Comparison of ENCODE assay signal across 8 cellular contexts in the genomic region with DNA sequence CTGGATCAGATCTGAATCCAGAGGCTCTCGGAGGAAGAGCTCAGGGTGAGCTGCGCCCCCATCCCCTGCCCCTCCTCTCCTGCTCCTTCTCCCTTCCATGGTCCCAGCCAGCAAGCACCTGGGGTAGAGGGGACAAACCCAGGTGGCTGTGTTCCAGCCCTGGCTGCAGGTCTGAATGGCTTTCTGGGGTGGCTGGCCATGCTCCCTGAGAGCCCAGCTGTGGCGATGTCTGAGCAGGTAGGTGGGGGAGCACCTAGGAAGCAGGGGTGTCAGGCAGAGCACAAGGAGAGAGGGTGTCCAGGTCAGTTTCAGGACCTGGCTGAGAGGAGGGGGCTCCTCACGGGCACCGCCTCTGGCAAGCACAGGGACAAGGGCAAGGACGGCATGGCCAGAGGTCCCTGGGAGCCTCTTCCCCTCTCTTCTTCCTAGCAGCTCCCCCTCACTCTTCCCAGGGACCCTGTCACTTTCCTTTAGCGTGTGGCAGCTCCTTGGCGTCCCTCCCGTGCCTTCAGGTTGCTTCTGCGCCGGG.
DNase-seq lines count a peak whose midpoint lies in the region; ATAC-seq, FAIRE-seq and TF ChIP-seq lines count a peak whose summit lies in the region.

No MANE protein-coding gene starts in this region.

- no peak for DNase-seq in CD8-positive, alpha-beta memory T cell
- DNase-seq in pancreas (peak in 2 of 6 donors; percentile 59 to 65), inferior parietal cortex (ENCODE audit: extremely low spot score) (no peak), A172 (ENCODE audit: low spot score) (no peak), OCI-M1 (lab: John Stamatoyannopoulos, UW) (no peak)

- no peak for FAIRE-seq in pancreas (lab: Jason Lieb, UNC)

- peaks cover 9% of the 10 kb centered on the region for H3K36me3 ChIP-seq in CD8-positive, alpha-beta memory T cell (ENCODE audit: insufficient read depth, low read length)
- H3K36me3 ChIP-seq in esophagus (ENCODE audit: control insufficient read depth in 2 of 2, insufficient read depth in 2 of 2, low read length in 1 of 2), result peaks cover 0 to 4% of the 10 kb centered on the region in 2 donors
- no peaks in the 10 kb centered on the region for H3K36me3 ChIP-seq in pancreas

- H3K27ac ChIP-seq in CD8-positive, alpha-beta memory T cell (ENCODE audit: low read depth, low read length), result peak overlapping the region; percentile 77
- H3K27ac ChIP-seq in esophagus (ENCODE audit: low read depth in 2 of 2, low read length in 1 of 2) (peak overlapping the region; percentile 92 to 93), pancreas (peak overlapping the region; percentile 69 to 86 (median 84))

- WGBS in esophagus, 2 donors, result 9 to 13% methylated on average over 11 of the region's 11 CpGs
- 26 to 37% methylated on average over 9 to 11 of the region's 11 CpGs for WGBS in pancreas, 2 donors

- peak overlapping the region; percentile 85 to 100 (median 92) for H3K27ac Mint-ChIP-seq in CD8-positive, alpha-beta memory T cell

- H3K36me3 Mint-ChIP-seq in CD8-positive, alpha-beta memory T cell, result peaks cover 9 to 64% (median 9%) of the 10 kb centered on the region in 3 donors

- peaks cover 60% of the 10 kb centered on the region for H3K4me1 ChIP-seq in CD8-positive, alpha-beta memory T cell (ENCODE audit: insufficient read depth, low read length)
- H3K4me1 ChIP-seq in esophagus (ENCODE audit: control insufficient read depth in 2 of 2, insufficient read depth in 2 of 2, low read length in 1 of 2) (peaks cover 31 to 46% of the 10 kb centered on the region in 2 donors), pancreas (peaks cover 4 to 18% (median 7%) of the 10 kb centered on the region in 3 donors)

- peaks cover 0 to 1% (median 0%) of the 10 kb centered on the region in 5 donors for H3K9me3 Mint-ChIP-seq in CD8-positive, alpha-beta memory T cell

- TF ChIP-seq POLR2A in Raji (IDR thresholded peaks at IDR 0.05; ENCODE audit: insufficient read depth, low read depth, low read length), result peak; percentile 51; the same call in 1 of the 2 replicates

- peaks cover 0 to under 1% of the 10 kb centered on the region in 2 donors for H3K27me3 Mint-ChIP-seq in CD8-positive, alpha-beta memory T cell

- peaks cover 51 to 65% (median 59%) of the 10 kb centered on the region in 3 donors for H3K4me1 Mint-ChIP-seq in CD8-positive, alpha-beta memory T cell

- H3K27me3 ChIP-seq in CD8-positive, alpha-beta memory T cell (ENCODE audit: insufficient read depth, low read length, poor library complexity, severe bottlenecking), result no peaks in the 10 kb centered on the region
- H3K27me3 ChIP-seq in esophagus (ENCODE audit: control insufficient read depth in 1 of 2, insufficient read depth in 2 of 2, low read length in 2 of 2) (no peaks in the 10 kb centered on the region), pancreas (no peaks in the 10 kb centered on the region)

- H3K9me3 ChIP-seq in CD8-positive, alpha-beta memory T cell (ENCODE audit: low read length), result no peaks in the 10 kb centered on the region
- H3K9me3 ChIP-seq in esophagus (ENCODE audit: control insufficient read depth in 2 of 2, insufficient read depth in 1 of 2, low read depth in 1 of 2, low read length in 1 of 2) (no peaks in the 10 kb centered on the region), pancreas (no peaks in the 10 kb centered on the region)

- CTCF ChIA-PET in CD8-positive, alpha-beta memory T cell (lab: Charles Lee), result interaction anchor here (0.5 to 4.2 kb wide), 8 partner anchors 9 to 119 kb away, joined by 3 to 21 read pairs (median 4); no protein-coding TSS in a partner anchor

- peak overlapping the region; percentile 89 to 99 (median 98) for H3K4me3 Mint-ChIP-seq in CD8-positive, alpha-beta memory T cell

- intact Hi-C loops in pancreas (cut with DNase I), result no loop called here

- H3K4me3 ChIP-seq in CD8-positive, alpha-beta memory T cell (ENCODE audit: low read length), result peak overlapping the region; percentile 95
- peak overlapping the region; percentile 40 to 43 for H3K4me3 ChIP-seq in esophagus (ENCODE audit: low read depth in 1 of 2, low read length in 2 of 2)
- peak overlapping the region in 2 of 4 donors; percentile 35 to 56 for H3K4me3 ChIP-seq in pancreas

- TF ChIP-seq CTCF in pancreas (IDR thresholded peaks at IDR 0.05), result no peak

- ATAC-seq in pancreas (peak in 1 of 4 donors; percentile 1), GM18519 (IDR thresholded peaks at IDR 0.05; ENCODE audit: low FRiP score, unreplicated experiment) (no peak)

- POLR2A ChIA-PET in CD8-positive, alpha-beta memory T cell (lab: Charles Lee), result interaction anchor here (0.8 to 4.9 kb wide), 7 partner anchors 8 to 126 kb away, joined by 3 to 100 read pairs (median 4); no protein-coding TSS in a partner anchor
